In genomic region chr9:134323741-134324358, GRCh38 we compare ENCODE assay signal across 1 cellular context.
TF ChIP-seq lines count a peak whose summit lies in the region.

No MANE protein-coding gene starts in this region.

TF ChIP-seq in HepG2, 621 proteins besides CTCF, POLR2A, EP300 and RAD21 (continued from another document and continues in another):
- TF ChIP-seq ATF3 (CRISPR knock-in tag; IDR thresholded peaks at IDR 0.05), result no peak
- TF ChIP-seq SRSF1 (optimal IDR thresholded peaks at IDR 0.05; ENCODE audit: low read depth, low read length), result no peak
- TF ChIP-seq NFYC (CRISPR knock-in tag; IDR thresholded peaks at IDR 0.05), result no peak
- TF ChIP-seq SIN3B (IDR thresholded peaks at IDR 0.05; ENCODE audit: low read length), result no peak
- TF ChIP-seq ZNF709 (CRISPR knock-in tag; IDR thresholded peaks at IDR 0.05), result peak; percentile 85; the same call in 1 of the 2 replicates
- peak; percentile 88 for TF ChIP-seq SAP130 (CRISPR knock-in tag; IDR thresholded peaks at IDR 0.05; ENCODE audit: low read depth)
- TF ChIP-seq ZNF468 (CRISPR knock-in tag; IDR thresholded peaks at IDR 0.05), result no peak
- 0 out of 2 replicates have a peak, but pooled peaks have one; percentile 92 for TF ChIP-seq FOXO4 (CRISPR knock-in tag; conservative IDR thresholded peaks at IDR 0.05)
- TF ChIP-seq CBX2 (IDR thresholded peaks at IDR 0.05; ENCODE audit: low read depth, low read length), result no peak
- peak; percentile 90 for TF ChIP-seq CBX2 (CRISPR knock-in tag; IDR thresholded peaks at IDR 0.05; ENCODE audit: low read depth)
- no peak for TF ChIP-seq ZNF17 (CRISPR knock-in tag; IDR thresholded peaks at IDR 0.05)
- peak; percentile 78; the same call in 1 of the 2 replicates for TF ChIP-seq CREBL2 (CRISPR knock-in tag; IDR thresholded peaks at IDR 0.05; ENCODE audit: borderline replicate concordance)
- no peak for TF ChIP-seq ZSCAN30 (CRISPR knock-in tag; IDR thresholded peaks at IDR 0.05)
- no peak for TF ChIP-seq RFXANK (CRISPR knock-in tag; IDR thresholded peaks at IDR 0.05)
- peak; percentile 82; the same call in 1 of the 2 replicates for TF ChIP-seq ZSCAN20 (CRISPR knock-in tag; IDR thresholded peaks at IDR 0.05; ENCODE audit: borderline replicate concordance)
- TF ChIP-seq ZNF674 (CRISPR knock-in tag; IDR thresholded peaks at IDR 0.05; ENCODE audit: low read depth), result no peak
- no peak for TF ChIP-seq CEBPZ (IDR thresholded peaks at IDR 0.05; ENCODE audit: low read length)
- TF ChIP-seq AKAP8 (CRISPR knock-in tag; IDR thresholded peaks at IDR 0.05), result peak; percentile 52; the same call in 1 of the 2 replicates
- no peak for TF ChIP-seq ZNF577 (CRISPR knock-in tag; IDR thresholded peaks at IDR 0.05; ENCODE audit: borderline replicate concordance, low read depth)
- TF ChIP-seq ZBTB44 (CRISPR knock-in tag; IDR thresholded peaks at IDR 0.05), result no peak; the same call in 1 of the 2 replicates
- peak; percentile 34; the same call in 1 of the 2 replicates for TF ChIP-seq ZBTB4 (CRISPR knock-in tag; IDR thresholded peaks at IDR 0.05; ENCODE audit: borderline replicate concordance)
- peak; percentile 54; the same call in 1 of the 2 replicates for TF ChIP-seq ZNF512B (CRISPR knock-in tag; IDR thresholded peaks at IDR 0.05; ENCODE audit: borderline replicate concordance)
- TF ChIP-seq MAX (IDR thresholded peaks at IDR 0.05), result no peak
- TF ChIP-seq SNAPC4 (CRISPR knock-in tag; IDR thresholded peaks at IDR 0.05), result peak; percentile 70; the same call in 1 of the 2 replicates
- TF ChIP-seq ZNF841 (CRISPR knock-in tag; IDR thresholded peaks at IDR 0.05; ENCODE audit: borderline replicate concordance), result peak; percentile 28; the same call in 1 of the 2 replicates
- no peak for TF ChIP-seq HNRNPH1 (optimal IDR thresholded peaks at IDR 0.05; ENCODE audit: low read depth, low read length)
- no peak for TF ChIP-seq MAFF (IDR thresholded peaks at IDR 0.05; ENCODE audit: low read depth, low read length)
- TF ChIP-seq TAF1 (CRISPR knock-in tag; IDR thresholded peaks at IDR 0.05), result no peak
- TF ChIP-seq SP1 (IDR thresholded peaks at IDR 0.05), result no peak
- TF ChIP-seq SP1 (CRISPR knock-in tag; IDR thresholded peaks at IDR 0.05), result no peak
- 0 out of 2 replicates have a peak, but pooled peaks have one; percentile 16 for TF ChIP-seq ATF2 (CRISPR knock-in tag; IDR thresholded peaks at IDR 0.05)
- TF ChIP-seq ZNF792 (CRISPR knock-in tag; IDR thresholded peaks at IDR 0.05), result peak; percentile 86
- no peak for TF ChIP-seq TRIM22 (IDR thresholded peaks at IDR 0.05)
- TF ChIP-seq HIVEP1 (CRISPR knock-in tag; IDR thresholded peaks at IDR 0.05), result peak; percentile 75; the same call in 1 of the 2 replicates
- no peak for TF ChIP-seq ZNF720 (CRISPR knock-in tag; IDR thresholded peaks at IDR 0.05)
- TF ChIP-seq ZNF749 (CRISPR knock-in tag; IDR thresholded peaks at IDR 0.05; ENCODE audit: borderline replicate concordance), result 0 out of 2 replicates have a peak, but pooled peaks have one; percentile 73
- no peak for TF ChIP-seq ZNF816 (CRISPR knock-in tag; IDR thresholded peaks at IDR 0.05; ENCODE audit: borderline replicate concordance)
- no peak for TF ChIP-seq CBX1 (IDR thresholded peaks at IDR 0.05; ENCODE audit: low read depth)
- TF ChIP-seq KMT2A (CRISPR knock-in tag; IDR thresholded peaks at IDR 0.05), result no peak
